Comparison of ENCODE assay signal across 1 cellular context in the genomic region with DNA sequence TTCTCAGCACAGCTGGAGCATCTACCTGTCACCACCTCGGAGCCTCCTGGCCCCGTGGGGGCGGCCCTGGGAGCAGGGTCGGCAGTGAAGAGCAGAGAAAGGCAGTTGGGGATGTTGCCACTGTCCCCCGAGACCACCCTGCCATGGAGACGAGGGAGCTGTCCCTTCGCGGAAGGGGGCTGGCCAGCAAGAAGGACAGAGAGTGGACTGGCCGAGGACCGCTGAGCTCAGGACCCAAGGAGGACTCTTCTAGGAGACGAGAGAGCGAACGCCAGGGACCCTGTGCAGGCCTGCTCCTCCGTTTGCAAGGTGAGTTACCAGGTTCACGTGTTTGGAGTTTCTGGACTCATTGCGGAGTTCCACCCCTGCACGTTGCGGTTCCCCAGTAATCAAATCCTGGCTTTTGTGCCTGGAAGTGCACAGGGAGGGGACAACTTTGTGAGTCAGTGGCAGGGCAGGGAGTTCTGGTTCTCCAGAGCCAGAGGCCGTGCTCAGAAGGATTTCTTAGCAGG.
TF ChIP-seq lines count a peak whose summit lies in the region.

No MANE protein-coding gene starts in this region.

TF ChIP-seq in GM23338, 12 proteins besides CTCF, POLR2A, EP300 and RAD21:
- TF ChIP-seq, protein P1, sequence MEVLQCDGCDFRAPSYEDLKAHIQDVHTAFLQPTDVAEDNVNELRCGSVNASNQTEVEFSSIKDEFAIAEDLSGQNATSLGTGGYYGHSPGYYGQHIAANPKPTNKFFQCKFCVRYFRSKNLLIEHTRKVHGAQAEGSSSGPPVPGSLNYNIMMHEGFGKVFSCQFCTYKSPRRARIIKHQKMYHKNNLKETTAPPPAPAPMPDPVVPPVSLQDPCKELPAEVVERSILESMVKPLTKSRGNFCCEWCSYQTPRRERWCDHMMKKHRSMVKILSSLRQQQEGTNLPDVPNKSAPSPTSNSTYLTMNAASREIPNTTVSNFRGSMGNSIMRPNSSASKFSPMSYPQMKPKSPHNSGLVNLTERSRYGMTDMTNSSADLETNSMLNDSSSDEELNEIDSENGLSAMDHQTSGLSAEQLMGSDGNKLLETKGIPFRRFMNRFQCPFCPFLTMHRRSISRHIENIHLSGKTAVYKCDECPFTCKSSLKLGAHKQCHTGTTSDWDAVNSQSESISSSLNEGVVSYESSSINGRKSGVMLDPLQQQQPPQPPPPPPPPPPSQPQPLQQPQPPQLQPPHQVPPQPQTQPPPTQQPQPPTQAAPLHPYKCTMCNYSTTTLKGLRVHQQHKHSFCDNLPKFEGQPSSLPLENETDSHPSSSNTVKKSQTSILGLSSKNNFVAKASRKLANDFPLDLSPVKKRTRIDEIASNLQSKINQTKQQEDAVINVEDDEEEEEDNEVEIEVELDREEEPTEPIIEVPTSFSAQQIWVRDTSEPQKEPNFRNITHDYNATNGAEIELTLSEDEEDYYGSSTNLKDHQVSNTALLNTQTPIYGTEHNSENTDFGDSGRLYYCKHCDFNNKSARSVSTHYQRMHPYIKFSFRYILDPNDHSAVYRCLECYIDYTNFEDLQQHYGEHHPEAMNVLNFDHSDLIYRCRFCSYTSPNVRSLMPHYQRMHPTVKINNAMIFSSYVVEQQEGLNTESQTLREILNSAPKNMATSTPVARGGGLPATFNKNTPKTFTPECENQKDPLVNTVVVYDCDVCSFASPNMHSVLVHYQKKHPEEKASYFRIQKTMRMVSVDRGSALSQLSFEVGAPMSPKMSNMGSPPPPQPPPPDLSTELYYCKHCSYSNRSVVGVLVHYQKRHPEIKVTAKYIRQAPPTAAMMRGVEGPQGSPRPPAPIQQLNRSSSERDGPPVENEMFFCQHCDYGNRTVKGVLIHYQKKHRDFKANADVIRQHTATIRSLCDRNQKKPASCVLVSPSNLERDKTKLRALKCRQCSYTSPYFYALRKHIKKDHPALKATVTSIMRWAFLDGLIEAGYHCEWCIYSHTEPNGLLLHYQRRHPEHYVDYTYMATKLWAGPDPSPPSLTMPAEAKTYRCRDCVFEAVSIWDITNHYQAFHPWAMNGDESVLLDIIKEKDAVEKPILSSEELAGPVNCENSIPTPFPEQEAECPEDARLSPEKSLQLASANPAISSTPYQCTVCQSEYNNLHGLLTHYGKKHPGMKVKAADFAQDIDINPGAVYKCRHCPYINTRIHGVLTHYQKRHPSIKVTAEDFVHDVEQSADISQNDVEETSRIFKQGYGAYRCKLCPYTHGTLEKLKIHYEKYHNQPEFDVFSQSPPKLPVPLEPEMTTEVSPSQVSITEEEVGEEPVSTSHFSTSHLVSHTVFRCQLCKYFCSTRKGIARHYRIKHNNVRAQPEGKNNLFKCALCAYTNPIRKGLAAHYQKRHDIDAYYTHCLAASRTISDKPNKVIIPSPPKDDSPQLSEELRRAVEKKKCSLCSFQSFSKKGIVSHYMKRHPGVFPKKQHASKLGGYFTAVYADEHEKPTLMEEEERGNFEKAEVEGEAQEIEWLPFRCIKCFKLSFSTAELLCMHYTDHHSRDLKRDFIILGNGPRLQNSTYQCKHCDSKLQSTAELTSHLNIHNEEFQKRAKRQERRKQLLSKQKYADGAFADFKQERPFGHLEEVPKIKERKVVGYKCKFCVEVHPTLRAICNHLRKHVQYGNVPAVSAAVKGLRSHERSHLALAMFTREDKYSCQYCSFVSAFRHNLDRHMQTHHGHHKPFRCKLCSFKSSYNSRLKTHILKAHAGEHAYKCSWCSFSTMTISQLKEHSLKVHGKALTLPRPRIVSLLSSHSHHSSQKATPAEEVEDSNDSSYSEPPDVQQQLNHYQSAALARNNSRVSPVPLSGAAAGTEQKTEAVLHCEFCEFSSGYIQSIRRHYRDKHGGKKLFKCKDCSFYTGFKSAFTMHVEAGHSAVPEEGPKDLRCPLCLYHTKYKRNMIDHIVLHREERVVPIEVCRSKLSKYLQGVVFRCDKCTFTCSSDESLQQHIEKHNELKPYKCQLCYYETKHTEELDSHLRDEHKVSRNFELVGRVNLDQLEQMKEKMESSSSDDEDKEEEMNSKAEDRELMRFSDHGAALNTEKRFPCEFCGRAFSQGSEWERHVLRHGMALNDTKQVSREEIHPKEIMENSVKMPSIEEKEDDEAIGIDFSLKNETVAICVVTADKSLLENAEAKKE (CRISPR knock-in tag; IDR thresholded peaks at IDR 0.05), result no peak
- TF ChIP-seq POLR2AphosphoS5 (IDR thresholded peaks at IDR 0.05; ENCODE audit: low read depth) (no peak), NANOG (IDR thresholded peaks at IDR 0.05; ENCODE audit: borderline replicate concordance) (no peak), ZNF114 (CRISPR knock-in tag; IDR thresholded peaks at IDR 0.05) (no peak), JUNB (IDR thresholded peaks at IDR 0.05; ENCODE audit: unreplicated experiment) (no peak), STAT1 (IDR thresholded peaks at IDR 0.05; ENCODE audit: unreplicated experiment) (no peak), EZH2 (IDR thresholded peaks at IDR 0.05; ENCODE audit: low read depth, unreplicated experiment) (no peak), CREB1 (CRISPR knock-in tag; IDR thresholded peaks at IDR 0.05; ENCODE audit: low read depth) (no peak), EZH2phosphoT487 (IDR thresholded peaks at IDR 0.05; ENCODE audit: unreplicated experiment) (no peak), ZNF331 (CRISPR knock-in tag; IDR thresholded peaks at IDR 0.05; ENCODE audit: low read depth) (no peak)
- TF ChIP-seq, protein P2, sequence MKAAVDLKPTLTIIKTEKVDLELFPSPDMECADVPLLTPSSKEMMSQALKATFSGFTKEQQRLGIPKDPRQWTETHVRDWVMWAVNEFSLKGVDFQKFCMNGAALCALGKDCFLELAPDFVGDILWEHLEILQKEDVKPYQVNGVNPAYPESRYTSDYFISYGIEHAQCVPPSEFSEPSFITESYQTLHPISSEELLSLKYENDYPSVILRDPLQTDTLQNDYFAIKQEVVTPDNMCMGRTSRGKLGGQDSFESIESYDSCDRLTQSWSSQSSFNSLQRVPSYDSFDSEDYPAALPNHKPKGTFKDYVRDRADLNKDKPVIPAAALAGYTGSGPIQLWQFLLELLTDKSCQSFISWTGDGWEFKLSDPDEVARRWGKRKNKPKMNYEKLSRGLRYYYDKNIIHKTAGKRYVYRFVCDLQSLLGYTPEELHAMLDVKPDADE (IDR thresholded peaks at IDR 0.05), result no peak
- TF ChIP-seq, protein P3, sequence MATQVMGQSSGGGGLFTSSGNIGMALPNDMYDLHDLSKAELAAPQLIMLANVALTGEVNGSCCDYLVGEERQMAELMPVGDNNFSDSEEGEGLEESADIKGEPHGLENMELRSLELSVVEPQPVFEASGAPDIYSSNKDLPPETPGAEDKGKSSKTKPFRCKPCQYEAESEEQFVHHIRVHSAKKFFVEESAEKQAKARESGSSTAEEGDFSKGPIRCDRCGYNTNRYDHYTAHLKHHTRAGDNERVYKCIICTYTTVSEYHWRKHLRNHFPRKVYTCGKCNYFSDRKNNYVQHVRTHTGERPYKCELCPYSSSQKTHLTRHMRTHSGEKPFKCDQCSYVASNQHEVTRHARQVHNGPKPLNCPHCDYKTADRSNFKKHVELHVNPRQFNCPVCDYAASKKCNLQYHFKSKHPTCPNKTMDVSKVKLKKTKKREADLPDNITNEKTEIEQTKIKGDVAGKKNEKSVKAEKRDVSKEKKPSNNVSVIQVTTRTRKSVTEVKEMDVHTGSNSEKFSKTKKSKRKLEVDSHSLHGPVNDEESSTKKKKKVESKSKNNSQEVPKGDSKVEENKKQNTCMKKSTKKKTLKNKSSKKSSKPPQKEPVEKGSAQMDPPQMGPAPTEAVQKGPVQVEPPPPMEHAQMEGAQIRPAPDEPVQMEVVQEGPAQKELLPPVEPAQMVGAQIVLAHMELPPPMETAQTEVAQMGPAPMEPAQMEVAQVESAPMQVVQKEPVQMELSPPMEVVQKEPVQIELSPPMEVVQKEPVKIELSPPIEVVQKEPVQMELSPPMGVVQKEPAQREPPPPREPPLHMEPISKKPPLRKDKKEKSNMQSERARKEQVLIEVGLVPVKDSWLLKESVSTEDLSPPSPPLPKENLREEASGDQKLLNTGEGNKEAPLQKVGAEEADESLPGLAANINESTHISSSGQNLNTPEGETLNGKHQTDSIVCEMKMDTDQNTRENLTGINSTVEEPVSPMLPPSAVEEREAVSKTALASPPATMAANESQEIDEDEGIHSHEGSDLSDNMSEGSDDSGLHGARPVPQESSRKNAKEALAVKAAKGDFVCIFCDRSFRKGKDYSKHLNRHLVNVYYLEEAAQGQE (IDR thresholded peaks at IDR 0.05; ENCODE audit: unreplicated experiment), result no peak
